ENCODE assay signal across 31 cellular contexts in the genomic region with DNA sequence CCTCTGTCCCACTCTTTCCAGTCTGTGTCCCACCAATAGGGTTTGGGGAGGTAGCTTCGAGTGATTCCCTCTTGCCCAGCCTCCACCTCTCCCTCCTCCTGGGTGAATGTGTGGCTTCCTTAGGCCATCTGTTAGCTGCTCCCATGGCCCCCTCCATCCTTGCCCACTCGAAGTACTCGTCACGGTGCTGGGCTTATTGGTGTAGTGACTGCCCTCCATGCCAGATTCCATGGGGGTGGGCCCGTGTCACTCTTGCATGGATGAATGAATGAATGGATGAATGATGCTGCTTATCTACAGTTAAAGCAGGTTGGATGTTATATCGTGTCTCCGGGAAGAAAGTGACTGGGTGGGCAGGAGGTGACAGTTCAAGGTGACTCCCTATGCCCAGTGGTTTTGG. TPM values are rescaled to one million over a fixed set of nuclear protein-coding genes. Genes with fewer than 3 reads are reported as not detected.
"Had no signal": no experiment of that assay in that cellular context is flagged by ENCODE, and none has a peak within 500 bp of the region (broad histone marks: within the 10 kb centered on the region; RNA-seq: fewer than 3 reads in every experiment).

No MANE protein-coding gene starts in this region.

- H3K27ac ChIP-seq: body of pancreas, breast epithelium, SJCRH30, SK-N-MC had no signal

- ATAC-seq: activated CD4-positive, alpha-beta T cell treated with anti-CD3 and anti-CD28 coated beads for 36 hours; activated CD4-positive, CD25-positive, alpha-beta regulatory T cell treated with anti-CD3 and anti-CD28 coated beads, Interleukin-2, amount 50 U/mL, for 24 hours; activated CD8-positive, alpha-beta T cell treated with anti-CD3 and anti-CD28 coated beads, Interleukin-2, amount 10 ng/mL, durations not matched to agents 7 days and 5 days; body of pancreas; Panc1; WTC11 had no signal

- H3K27ac Mint-ChIP-seq: activated CD4-positive, alpha-beta T cell treated with anti-CD3 and anti-CD28 coated beads for 36 hours; activated CD4-positive, alpha-beta T cell treated with anti-CD3 and anti-CD28 coated beads, Interleukin-2, amount 10 ng/mL, durations not matched to agents 7 days and 5 days; activated CD8-positive, alpha-beta T cell treated with anti-CD3 and anti-CD28 coated beads, Interleukin-2, amount 10 ng/mL, durations not matched to agents 7 days and 5 days; activated naive CD4-positive, alpha-beta T cell treated with anti-CD3 and anti-CD28 coated beads, Interleukin-2, amount 50 U/mL, for 24 hours; activated naive CD8-positive, alpha-beta T cell treated with anti-CD3 and anti-CD28 coated beads, Interleukin-2, amount 10 ng/mL, durations not matched to agents 7 days and 5 days; activated T-cell treated with anti-CD3 and anti-CD28 coated beads, Interleukin-2, amount 50 U/mL, for 24 hours; activated T-helper 2 cell treated with anti-CD3 and anti-CD28 coated beads, Interferon-gamma antibody, Interleukin-2, Interleukin-4, amounts not matched to agents 10 μg/mL and 5 μg/mL and 100 μg/mL, durations not matched to agents 14 hours and 24 hours and 36 hours; T-helper 1 cell treated with Interleukin-12 subunit alpha and Interleukin-12 subunit beta and Interleukin-4 antibody, amounts not matched to agents 30 μg/mL and 1 μg/mL, for 36 hours; T-helper 2 cell treated with Interferon-gamma antibody and Interleukin-4, amounts not matched to agents 5 μg/mL and 100 μg/mL, for 36 hours; WTC11 had no signal

- H3K4me1 Mint-ChIP-seq: activated CD4-positive, alpha-beta T cell treated with anti-CD3 and anti-CD28 coated beads for 36 hours; activated CD4-positive, alpha-beta T cell treated with anti-CD3 and anti-CD28 coated beads, Interleukin-2, amount 10 ng/mL, durations not matched to agents 7 days and 5 days; activated naive CD4-positive, alpha-beta T cell treated with anti-CD3 and anti-CD28 coated beads, Interleukin-2, amount 50 U/mL, for 24 hours; activated naive CD8-positive, alpha-beta T cell treated with anti-CD3 and anti-CD28 coated beads, Interleukin-2, amount 10 ng/mL, durations not matched to agents 7 days and 5 days had no signal

- H3K9me3 ChIP-seq: body of pancreas, breast epithelium, SJCRH30 had no signal

- H3K36me3 ChIP-seq: breast epithelium, SJCRH30 had no signal

- H3K27me3 Mint-ChIP-seq: activated CD4-positive, alpha-beta T cell treated with anti-CD3 and anti-CD28 coated beads, Interleukin-2, amount 10 ng/mL, durations not matched to agents 7 days and 5 days had no signal

- H3K4me3 ChIP-seq: body of pancreas, breast epithelium, SJCRH30, SK-N-MC had no signal

- DNase-seq: activated CD4-positive, alpha-beta T cell treated with anti-CD3 and anti-CD28 coated beads for 36 hours; activated CD4-positive, alpha-beta T cell treated with anti-CD3 and anti-CD28 coated beads, Interleukin-2, amount 10 ng/mL, durations not matched to agents 7 days and 5 days; activated CD4-positive, alpha-beta T cell treated with anti-CD3 and anti-CD28 coated beads, Interleukin-2, amount 50 U/mL, for 48 hours; activated CD8-positive, alpha-beta T cell treated with anti-CD3 and anti-CD28 coated beads, Interleukin-2, amount 10 ng/mL, durations not matched to agents 7 days and 5 days; activated gamma-delta T cell; activated naive CD4-positive, alpha-beta T cell treated with Interleukin-2 at 50 U/mL for 16 hours; activated naive CD8-positive, alpha-beta T cell treated with anti-CD3 and anti-CD28 coated beads, Interleukin-2, amount 10 ng/mL, durations not matched to agents 7 days and 5 days; activated T-cell treated with anti-CD3 and anti-CD28 coated beads, Interleukin-2, amount 50 U/mL, for 24 hours; body of pancreas; caudate nucleus; Kasumi-1; KG1; MM.1S; MV-4-11; NCI-H1092; NCI-H146; NCI-H187; NCI-H2107; NCI-H2171; NCI-H510A; SHP77; SJCRH30 had no signal

- H3K36me3 Mint-ChIP-seq: activated naive CD4-positive, alpha-beta T cell treated with anti-CD3 and anti-CD28 coated beads, Interleukin-2, amount 50 U/mL, for 24 hours; activated naive CD8-positive, alpha-beta T cell treated with anti-CD3 and anti-CD28 coated beads, Interleukin-2, amount 10 ng/mL, durations not matched to agents 7 days and 5 days; WTC11 had no signal

- H3K4me1 ChIP-seq: body of pancreas, breast epithelium had no signal

- H3K9me3 Mint-ChIP-seq: activated CD4-positive, alpha-beta T cell treated with anti-CD3 and anti-CD28 coated beads, Interleukin-2, amount 10 ng/mL, durations not matched to agents 7 days and 5 days; activated naive CD4-positive, alpha-beta T cell treated with anti-CD3 and anti-CD28 coated beads, Interleukin-2, amount 50 U/mL, for 24 hours; activated naive CD8-positive, alpha-beta T cell treated with anti-CD3 and anti-CD28 coated beads, Interleukin-2, amount 10 ng/mL, durations not matched to agents 7 days and 5 days; activated T-cell treated with anti-CD3 and anti-CD28 coated beads, Interleukin-2, amount 50 U/mL, for 24 hours; activated T-helper 2 cell treated with anti-CD3 and anti-CD28 coated beads, Interferon-gamma antibody, Interleukin-2, Interleukin-4, amounts not matched to agents 10 μg/mL and 5 μg/mL and 100 μg/mL, durations not matched to agents 14 hours and 24 hours and 36 hours; T-helper 1 cell treated with Interleukin-12 subunit alpha and Interleukin-12 subunit beta and Interleukin-4 antibody, amounts not matched to agents 30 μg/mL and 1 μg/mL, for 36 hours; T-helper 2 cell treated with Interferon-gamma antibody and Interleukin-4, amounts not matched to agents 5 μg/mL and 100 μg/mL, for 36 hours; WTC11 had no signal

- H3K27me3 ChIP-seq: SJCRH30 had no signal

- H3K4me3 Mint-ChIP-seq: activated CD4-positive, alpha-beta T cell treated with anti-CD3 and anti-CD28 coated beads for 36 hours; activated CD4-positive, alpha-beta T cell treated with anti-CD3 and anti-CD28 coated beads, Interleukin-2, amount 10 ng/mL, durations not matched to agents 7 days and 5 days; activated CD8-positive, alpha-beta T cell treated with anti-CD3 and anti-CD28 coated beads, Interleukin-2, amount 10 ng/mL, durations not matched to agents 7 days and 5 days; activated naive CD4-positive, alpha-beta T cell treated with anti-CD3 and anti-CD28 coated beads, Interleukin-2, amount 50 U/mL, for 24 hours; activated naive CD8-positive, alpha-beta T cell treated with anti-CD3 and anti-CD28 coated beads, Interleukin-2, amount 10 ng/mL, durations not matched to agents 7 days and 5 days; activated T-cell treated with anti-CD3 and anti-CD28 coated beads, Interleukin-2, amount 50 U/mL, for 24 hours; T-helper 1 cell treated with Interleukin-12 subunit alpha and Interleukin-12 subunit beta and Interleukin-4 antibody, amounts not matched to agents 30 μg/mL and 1 μg/mL, for 36 hours; T-helper 2 cell treated with Interferon-gamma antibody and Interleukin-4, amounts not matched to agents 5 μg/mL and 100 μg/mL, for 36 hours; WTC11 had no signal

RNA-seq across cellular contexts. Expression of a gene that starts 19.1 kb away (rescaled TPM):
- total RNA-seq: activated CD4-positive, alpha-beta T cell treated with anti-CD3 and anti-CD28 coated beads, Interleukin-2, amount 10 ng/mL, durations not matched to agents 7 days and 5 days; activated CD8-positive, alpha-beta T cell treated with anti-CD3 and anti-CD28 coated beads, Interleukin-2, amount 10 ng/mL, durations not matched to agents 7 days and 5 days; activated naive CD8-positive, alpha-beta T cell treated with anti-CD3 and anti-CD28 coated beads, Interleukin-2, amount 10 ng/mL, durations not matched to agents 7 days and 5 days; activated T-helper 2 cell treated with anti-CD3 and anti-CD28 coated beads, Interferon-gamma antibody, Interleukin-2, Interleukin-4, amounts not matched to agents 10 μg/mL and 5 μg/mL and 100 μg/mL, durations not matched to agents 14 hours and 24 hours and 36 hours had no signal
